ENCODE assay signal across 12 cellular contexts in the genomic region with DNA sequence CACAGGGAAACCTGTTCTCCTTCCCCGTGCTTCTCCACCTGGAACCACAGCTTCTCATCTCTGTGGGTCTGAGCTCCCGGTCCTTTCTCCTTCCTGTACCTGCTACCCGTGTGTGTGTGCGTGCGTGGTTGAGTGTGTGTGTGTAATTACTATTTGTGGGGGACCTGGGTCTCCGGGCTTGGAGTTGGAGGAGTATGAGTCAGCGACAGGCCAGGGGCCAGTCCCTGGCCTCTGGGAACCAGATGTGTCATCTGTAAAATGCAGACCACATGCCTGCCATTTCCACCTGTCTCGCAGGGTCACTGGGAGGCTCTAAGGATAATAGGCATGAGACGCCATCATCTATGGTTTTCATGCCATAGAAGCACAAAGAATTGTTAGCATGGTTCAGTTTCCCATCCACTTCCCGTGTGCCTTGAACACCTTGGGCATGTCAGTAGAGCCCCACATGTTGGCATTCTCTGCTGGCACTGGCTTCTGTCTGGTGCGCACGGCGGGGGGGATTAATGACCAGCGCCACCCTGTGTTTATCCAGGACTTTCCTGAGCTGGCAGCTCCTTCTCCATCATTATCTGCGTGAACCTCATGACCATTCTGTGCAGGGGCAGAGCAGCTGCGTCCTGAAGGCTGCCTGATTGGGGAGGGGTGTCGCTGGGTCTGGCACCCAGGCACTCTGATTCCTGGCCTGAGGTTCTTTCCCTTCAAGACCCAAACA. TPM values are rescaled to one million over a fixed set of nuclear protein-coding genes. Genes with fewer than 3 reads are reported as not detected.
DNase-seq lines count a peak whose midpoint lies in the region; ATAC-seq and TF ChIP-seq lines count a peak whose summit lies in the region.
"Had no signal": no experiment of that assay in that cellular context is flagged by ENCODE, and none has a peak within 500 bp of the region (broad histone marks: within the 10 kb centered on the region; RNA-seq: fewer than 3 reads in every experiment).

No MANE protein-coding gene starts in this region.

- intact Hi-C loops in HCT116 (cut with micrococcal nuclease) (no loop called here), prostate gland (cut with DNase I) (no loop called here)
- intact Hi-C loops in activated T-helper 2 cell treated with anti-CD3 and anti-CD28 coated beads, Interferon-gamma antibody, Interleukin-2, Interleukin-4, amounts not matched to agents 10 μg/mL and 5 μg/mL and 100 μg/mL, durations not matched to agents 14 hours and 24 hours and 36 hours (cut with micrococcal nuclease): no loop called here

- no peaks in the 10 kb centered on the region for H3F3A ChIP-seq in smooth muscle cell (ENCODE audit: low read depth)

- TF ChIP-seq RAD21 in HCT116 (IDR thresholded peaks at IDR 0.05; ENCODE audit: low read depth): no peak

- H3K4me1 ChIP-seq in HCT116 (ENCODE audit: control insufficient read depth in 1 of 2, insufficient read depth in 2 of 2, low read length in 2 of 2) (peaks cover 10 to 22% of the 10 kb centered on the region in 2 experiments), hepatocyte (ENCODE audit: insufficient read depth) (peaks cover 10% of the 10 kb centered on the region), smooth muscle cell (ENCODE audit: low read depth) (peaks cover 13% of the 10 kb centered on the region), prostate gland (replicated peaks) (peaks cover 8% of the 10 kb centered on the region)

- H3K9me2 ChIP-seq in HCT116 (ENCODE audit: insufficient read depth) (no peaks in the 10 kb centered on the region), hepatocyte (replicated peaks; ENCODE audit: insufficient read depth) (no peaks in the 10 kb centered on the region)

- H4K20me1 ChIP-seq in HCT116 (ENCODE audit: insufficient read depth): no peaks in the 10 kb centered on the region
- no peaks in the 10 kb centered on the region for H4K20me1 ChIP-seq in hepatocyte (ENCODE audit: insufficient read depth, poor library complexity, severe bottlenecking)
- H4K20me1 ChIP-seq in smooth muscle cell (ENCODE audit: low read depth): no peaks in the 10 kb centered on the region

- H3K27me3 ChIP-seq in HCT116 (ENCODE audit: insufficient read depth, low read length) (no peaks in the 10 kb centered on the region), hepatocyte (no peaks in the 10 kb centered on the region), smooth muscle cell (ENCODE audit: low read depth) (no peaks in the 10 kb centered on the region), prostate gland (replicated peaks; ENCODE audit: insufficient read depth) (no peaks in the 10 kb centered on the region)

- H3K36me3 Mint-ChIP-seq in WTC11: peaks cover 18% of the 10 kb centered on the region
- no peaks in the 10 kb centered on the region for H3K36me3 Mint-ChIP-seq in activated T-helper 2 cell treated with anti-CD3 and anti-CD28 coated beads, Interferon-gamma antibody, Interleukin-2, Interleukin-4, amounts not matched to agents 10 μg/mL and 5 μg/mL and 100 μg/mL, durations not matched to agents 14 hours and 24 hours and 36 hours (ENCODE audit: low read depth)
- H3K36me3 Mint-ChIP-seq: activated naive CD8-positive, alpha-beta T cell treated with anti-CD3 and anti-CD28 coated beads for 36 hours had no signal

- peaks cover 14% of the 10 kb centered on the region; the same call in 1 of the 2 replicates for H3K79me2 ChIP-seq in HCT116 (ENCODE audit: insufficient read depth, low read length)
- peaks cover 25% of the 10 kb centered on the region for H3K79me2 ChIP-seq in hepatocyte
- H3K79me2 ChIP-seq in smooth muscle cell (ENCODE audit: low read depth): peaks cover 6% of the 10 kb centered on the region

- H3K4me3 ChIP-seq in HCT116 (replicated peaks in 1 of 2; ENCODE audit: low read depth in 1 of 2, low read length in 2 of 2): peak overlapping the region; percentile 96 to 99
- H3K4me3 ChIP-seq in hepatocyte: peak overlapping the region; percentile 94
- H3K4me3 ChIP-seq in smooth muscle cell: peak overlapping the region; percentile 81
- H3K4me3 ChIP-seq in prostate gland: peak overlapping the region in 1 of 2 donors; percentile 57

- RAD21 ChIA-PET in HCT116 (lab: Charles Lee; ENCODE audit: low non-redundant PET in 1 of 2, low total read pairs in 2 of 2, uncharacterized antibody in 2 of 2, unreplicated experiment in 2 of 2): no interaction called here

- peaks cover 26% of the 10 kb centered on the region for H3K4me1 Mint-ChIP-seq in WTC11
- H3K4me1 Mint-ChIP-seq in activated T-helper 2 cell treated with anti-CD3 and anti-CD28 coated beads, Interferon-gamma antibody, Interleukin-2, Interleukin-4, amounts not matched to agents 10 μg/mL and 5 μg/mL and 100 μg/mL, durations not matched to agents 14 hours and 24 hours and 36 hours (ENCODE audit: low read depth): peaks cover 3% of the 10 kb centered on the region
- H3K4me1 Mint-ChIP-seq: activated naive CD8-positive, alpha-beta T cell treated with anti-CD3 and anti-CD28 coated beads for 36 hours had no signal

- H3K9me3 ChIP-seq in HCT116 (ENCODE audit: control insufficient read depth in 1 of 2, insufficient read depth in 1 of 2, low read depth in 1 of 2, low read length in 2 of 2): no peaks in the 10 kb centered on the region
- H3K9me3 ChIP-seq in hepatocyte (ENCODE audit: low read depth): no peaks in the 10 kb centered on the region
- no peaks in the 10 kb centered on the region for H3K9me3 ChIP-seq in smooth muscle cell (replicated peaks; ENCODE audit: low read depth)
- H3K9me3 ChIP-seq in prostate gland: no peaks in the 10 kb centered on the region

- POLR2A ChIA-PET in HCT116 (lab: Charles Lee): interaction anchor here (2.1 kb wide), 1 partner anchor 9 kb away, joined by 6 read pairs; no protein-coding TSS in a partner anchor
- POLR2A ChIA-PET in WTC11 (lab: Charles Lee): interaction anchor here (0.6 kb wide), 1 partner anchor 16 kb away, joined by 4 read pairs; no protein-coding TSS in a partner anchor

- TF ChIP-seq POLR2A in HCT116 (IDR thresholded peaks at IDR 0.05; ENCODE audit: borderline replicate concordance, extremely low read depth, insufficient read depth, insufficient read length) (no peak), prostate gland (IDR thresholded peaks at IDR 0.05) (no peak)

- no peak overlapping the region; the same call in 1 of the 2 replicates for H3K27ac Mint-ChIP-seq in WTC11
- no peak overlapping the region for H3K27ac Mint-ChIP-seq in activated T-helper 2 cell treated with anti-CD3 and anti-CD28 coated beads, Interferon-gamma antibody, Interleukin-2, Interleukin-4, amounts not matched to agents 10 μg/mL and 5 μg/mL and 100 μg/mL, durations not matched to agents 14 hours and 24 hours and 36 hours
- H3K27ac Mint-ChIP-seq: activated naive CD8-positive, alpha-beta T cell treated with anti-CD3 and anti-CD28 coated beads for 36 hours; T-helper 1 cell treated with Interleukin-12 subunit alpha and Interleukin-12 subunit beta and Interleukin-4 antibody, amounts not matched to agents 30 μg/mL and 1 μg/mL, for 36 hours had no signal

- CTCF ChIA-PET in HCT116 (lab: Charles Lee) (no interaction called here), WTC11 (lab: Charles Lee) (interaction anchor here (2.4 to 6.7 kb wide), 5 partner anchors 14 to 86 kb away, joined by 5 to 112 read pairs (median 38); partner anchors contain the start of genes ZNF213 and ZSCAN10)

- 81% methylated on average over 17 of the region's 17 CpGs for WGBS in hepatocyte (ENCODE audit: low lambda C conversion rate, missing lambda C conversion rate)
- WGBS in smooth muscle cell (ENCODE audit: low lambda C conversion rate): 74% methylated on average over 17 of the region's 17 CpGs
- WGBS in prostate gland: 60% methylated on average over 17 of the region's 17 CpGs

- H3K4me3 Mint-ChIP-seq in WTC11: peak overlapping the region; percentile 88
- no peak overlapping the region for H3K4me3 Mint-ChIP-seq in activated T-helper 2 cell treated with anti-CD3 and anti-CD28 coated beads, Interferon-gamma antibody, Interleukin-2, Interleukin-4, amounts not matched to agents 10 μg/mL and 5 μg/mL and 100 μg/mL, durations not matched to agents 14 hours and 24 hours and 36 hours (ENCODE audit: low read depth)
- H3K4me3 Mint-ChIP-seq: activated naive CD8-positive, alpha-beta T cell treated with anti-CD3 and anti-CD28 coated beads for 36 hours; T-helper 1 cell treated with Interleukin-12 subunit alpha and Interleukin-12 subunit beta and Interleukin-4 antibody, amounts not matched to agents 30 μg/mL and 1 μg/mL, for 36 hours had no signal

- H3K27ac ChIP-seq in HCT116 (ENCODE audit: low read depth, low read length) (peak overlapping the region; percentile 67; the same call in 1 of the 2 replicates), hepatocyte (no peak overlapping the region), smooth muscle cell (ENCODE audit: low read depth) (no peak overlapping the region), prostate gland (no peak overlapping the region)

- peak overlapping the region; percentile 93 for H3K4me2 ChIP-seq in HCT116 (ENCODE audit: low read length)
- H3K4me2 ChIP-seq in hepatocyte: peak overlapping the region; percentile 94
- H3K4me2 ChIP-seq in smooth muscle cell: peak overlapping the region; percentile 96

- H3K9ac ChIP-seq in HCT116 (ENCODE audit: low read length): peak overlapping the region; percentile 87
- no peak overlapping the region for H3K9ac ChIP-seq in smooth muscle cell (ENCODE audit: low read depth)

- ATAC-seq in HCT116: no peak
- ATAC-seq in WTC11: no peak
- no peak for ATAC-seq in HG03097 (IDR thresholded peaks at IDR 0.05; ENCODE audit: low FRiP score, unreplicated experiment)

- DNase-seq in HCT116 (ENCODE audit: low read depth, low spot score): no peak
- no peak for DNase-seq in WTC11 (ENCODE audit: low spot score)
- DNase-seq in hepatocyte (ENCODE audit: low spot score): no peak
- DNase-seq in smooth muscle cell (lab: John Stamatoyannopoulos, UW; ENCODE audit: unreplicated experiment): no peak
- DNase-seq in GOT3 (lab: John Stamatoyannopoulos, UW): no peak
- no peak for DNase-seq in activated T-helper 2 cell treated with anti-CD3 and anti-CD28 coated beads, Interferon-gamma antibody, Interleukin-2, Interleukin-4, amounts not matched to agents 10 μg/mL and 5 μg/mL and 100 μg/mL, durations not matched to agents 14 hours and 24 hours and 36 hours (ENCODE audit: low spot score)
- DNase-seq in prostate gland (ENCODE audit: low spot score): no peak
- DNase-seq: activated naive CD8-positive, alpha-beta T cell treated with anti-CD3 and anti-CD28 coated beads for 36 hours; KBM-7 had no signal

- no peaks in the 10 kb centered on the region for H3K27me3 Mint-ChIP-seq in WTC11 (ENCODE audit: low read depth)
- H3K27me3 Mint-ChIP-seq in activated T-helper 2 cell treated with anti-CD3 and anti-CD28 coated beads, Interferon-gamma antibody, Interleukin-2, Interleukin-4, amounts not matched to agents 10 μg/mL and 5 μg/mL and 100 μg/mL, durations not matched to agents 14 hours and 24 hours and 36 hours (ENCODE audit: low read depth): peaks cover 7% of the 10 kb centered on the region
- H3K27me3 Mint-ChIP-seq: activated naive CD8-positive, alpha-beta T cell treated with anti-CD3 and anti-CD28 coated beads for 36 hours had no signal

- H3K9me3 Mint-ChIP-seq in WTC11: no peaks in the 10 kb centered on the region
- H3K9me3 Mint-ChIP-seq in activated T-helper 2 cell treated with anti-CD3 and anti-CD28 coated beads, Interferon-gamma antibody, Interleukin-2, Interleukin-4, amounts not matched to agents 10 μg/mL and 5 μg/mL and 100 μg/mL, durations not matched to agents 14 hours and 24 hours and 36 hours: no peaks in the 10 kb centered on the region
- H3K9me3 Mint-ChIP-seq: activated naive CD8-positive, alpha-beta T cell treated with anti-CD3 and anti-CD28 coated beads for 36 hours; T-helper 1 cell treated with Interleukin-12 subunit alpha and Interleukin-12 subunit beta and Interleukin-4 antibody, amounts not matched to agents 30 μg/mL and 1 μg/mL, for 36 hours had no signal

- TF ChIP-seq CTCF in HCT116 (IDR thresholded peaks at IDR 0.05 in 2 of 3, conservative IDR thresholded peaks at IDR 0.05 in 1 of 3; ENCODE audit: borderline replicate concordance in 1 of 3, insufficient read depth in 1 of 3, low read depth in 2 of 3, low read length in 2 of 3) (no peak), WTC11 (IDR thresholded peaks at IDR 0.05) (no peak), hepatocyte (IDR thresholded peaks at IDR 0.05; ENCODE audit: poor library complexity) (no peak), smooth muscle cell (IDR thresholded peaks at IDR 0.05; ENCODE audit: borderline replicate concordance, insufficient read depth, poor library complexity, severe bottlenecking) (no peak), prostate gland (IDR thresholded peaks at IDR 0.05) (no peak)

- no peak overlapping the region for H2AFZ ChIP-seq in HCT116 (ENCODE audit: low read depth, low read length, poor library complexity, severe bottlenecking)
- H2AFZ ChIP-seq in hepatocyte: no peak overlapping the region
- H2AFZ ChIP-seq in smooth muscle cell (ENCODE audit: low read depth): no peak overlapping the region

- no TSS peak for BruUV-seq in HCT116 (replicated peaks; lab: Mats Ljungman, UMichigan)

- peaks cover 2 to 4% of the 10 kb centered on the region in 2 experiments; a peak in 3 of 4 replicates for H3K36me3 ChIP-seq in HCT116 (ENCODE audit: control insufficient read depth in 1 of 2, insufficient read depth in 2 of 2, low read length in 2 of 2)
- H3K36me3 ChIP-seq in hepatocyte (replicated peaks; ENCODE audit: insufficient read depth, low read depth): no peaks in the 10 kb centered on the region
- H3K36me3 ChIP-seq in smooth muscle cell (ENCODE audit: low read depth): no peaks in the 10 kb centered on the region
- H3K36me3 ChIP-seq in prostate gland: no peaks in the 10 kb centered on the region

RNA-seq across cellular contexts. Expression of gene ZNF205, which starts 1.5 kb away (rescaled TPM):
- total RNA-seq in HCT116 (2021; ENCODE audit: unreplicated experiment) (17.0 TPM), WTC11 (2021) (17.7 to 22.7 TPM (median 21.3 TPM) in 3 replicates), hepatocyte (10.0 and 12.3 TPM in 2 replicates), smooth muscle cell (7.2 and 7.9 TPM in 2 replicates), prostate gland (10 to 100 TPM; 20.9 to 27.0 TPM)
- polyA plus RNA-seq in HCT116 (2012): 14.3 and 14.9 TPM in 2 replicates
- polyA plus RNA-seq in hepatocyte (12.6 and 13.2 TPM in 2 replicates), smooth muscle cell (11.9 and 12.8 TPM in 2 replicates)
- total RNA-seq in activated T-helper 2 cell treated with anti-CD3 and anti-CD28 coated beads, Interferon-gamma antibody, Interleukin-2, Interleukin-4, amounts not matched to agents 10 μg/mL and 5 μg/mL and 100 μg/mL, durations not matched to agents 14 hours and 24 hours and 36 hours: 0.09 and 0.18 TPM in 2 replicates

RNA-seq across cellular contexts. Expression of gene ZSCAN10, which starts 14.8 kb away (rescaled TPM):
- total RNA-seq in HCT116 (2021; ENCODE audit: unreplicated experiment): 0.76 TPM
- 0.08 and 0.10 TPM in 2 replicates for polyA plus RNA-seq in HCT116 (2012)
- 263 to 286 TPM (median 271 TPM) in 3 replicates for total RNA-seq in WTC11 (2021)
- total RNA-seq in hepatocyte: not detected in 2 replicates
- not detected in 2 replicates for polyA plus RNA-seq in hepatocyte
- total RNA-seq in smooth muscle cell: not detected in 2 replicates
- polyA plus RNA-seq in smooth muscle cell: 0.30 TPM in 1 of 2 replicates, not detected in the other
- not detected in 2 replicates for total RNA-seq in activated T-helper 2 cell treated with anti-CD3 and anti-CD28 coated beads, Interferon-gamma antibody, Interleukin-2, Interleukin-4, amounts not matched to agents 10 μg/mL and 5 μg/mL and 100 μg/mL, durations not matched to agents 14 hours and 24 hours and 36 hours
- under 1 TPM in 1 of 2 donors, not detected in 1; 0.57 TPM for total RNA-seq in prostate gland
- total RNA-seq: activated naive CD8-positive, alpha-beta T cell treated with anti-CD3 and anti-CD28 coated beads for 36 hours; mesenteric fat pad had no signal

RNA-seq across cellular contexts. Expression of gene ZNF213, which starts 20.9 kb away (rescaled TPM):
- total RNA-seq in HCT116 (2021; ENCODE audit: unreplicated experiment) (11.0 TPM), WTC11 (2021) (8.9 to 11.6 TPM (median 10.3 TPM) in 3 replicates), hepatocyte (3.4 and 3.8 TPM in 2 replicates), smooth muscle cell (4.4 and 9.2 TPM in 2 replicates), prostate gland (10 to 100 TPM; 18.4 to 28.1 TPM)
- 9.4 and 10.3 TPM in 2 replicates for polyA plus RNA-seq in HCT116 (2012)
- polyA plus RNA-seq in hepatocyte (4.0 and 6.0 TPM in 2 replicates), smooth muscle cell (8.3 and 9.6 TPM in 2 replicates)
- 9.1 and 9.3 TPM in 2 replicates for total RNA-seq in activated T-helper 2 cell treated with anti-CD3 and anti-CD28 coated beads, Interferon-gamma antibody, Interleukin-2, Interleukin-4, amounts not matched to agents 10 μg/mL and 5 μg/mL and 100 μg/mL, durations not matched to agents 14 hours and 24 hours and 36 hours

RNA-seq across cellular contexts. Expression of gene IL32, which starts 48.5 kb away (rescaled TPM):
- total RNA-seq in HCT116 (2021; ENCODE audit: unreplicated experiment) (13.7 TPM), WTC11 (2021) (3.5 to 4.7 TPM (median 3.6 TPM) in 3 replicates), hepatocyte (82.0 and 110 TPM in 2 replicates), smooth muscle cell (25.1 and 26.3 TPM in 2 replicates), prostate gland (10 to 100 TPM; 13.5 to 33.3 TPM)
- polyA plus RNA-seq in HCT116 (2012): 8.7 and 9.9 TPM in 2 replicates
- polyA plus RNA-seq in hepatocyte (124 and 131 TPM in 2 replicates), smooth muscle cell (27.7 and 35.0 TPM in 2 replicates)
- 773 and 798 TPM in 2 replicates for total RNA-seq in activated T-helper 2 cell treated with anti-CD3 and anti-CD28 coated beads, Interferon-gamma antibody, Interleukin-2, Interleukin-4, amounts not matched to agents 10 μg/mL and 5 μg/mL and 100 μg/mL, durations not matched to agents 14 hours and 24 hours and 36 hours

Comparison
In these comparisons a context has a peak if more than half of its experiments do, and no peak if none do; other contexts are left out.
1. RNA of gene ZSCAN10, which starts 14.8 kb away (total RNA-seq): 263 to 286 TPM in WTC11; 0.76 TPM in HCT116 (single experiment), 0.57 TPM in prostate gland, not detected in activated T-helper 2 cell treated with anti-CD3 and anti-CD28 coated beads, Interferon-gamma antibody, Interleukin-2, Interleukin-4, amounts not matched to agents 10 μg/mL and 5 μg/mL and 100 μg/mL, durations not matched to agents 14 hours and 24 hours and 36 hours, not detected in hepatocyte and not detected in smooth muscle cell; every median in the first group is over 100 times any median in the second.
2. Peak in every context shown above with its lines, with median percentiles within 50 percentile points of each other: H3K4me2 ChIP-seq.